ENCODE assay signal across 8 cellular contexts in the genomic region with DNA sequence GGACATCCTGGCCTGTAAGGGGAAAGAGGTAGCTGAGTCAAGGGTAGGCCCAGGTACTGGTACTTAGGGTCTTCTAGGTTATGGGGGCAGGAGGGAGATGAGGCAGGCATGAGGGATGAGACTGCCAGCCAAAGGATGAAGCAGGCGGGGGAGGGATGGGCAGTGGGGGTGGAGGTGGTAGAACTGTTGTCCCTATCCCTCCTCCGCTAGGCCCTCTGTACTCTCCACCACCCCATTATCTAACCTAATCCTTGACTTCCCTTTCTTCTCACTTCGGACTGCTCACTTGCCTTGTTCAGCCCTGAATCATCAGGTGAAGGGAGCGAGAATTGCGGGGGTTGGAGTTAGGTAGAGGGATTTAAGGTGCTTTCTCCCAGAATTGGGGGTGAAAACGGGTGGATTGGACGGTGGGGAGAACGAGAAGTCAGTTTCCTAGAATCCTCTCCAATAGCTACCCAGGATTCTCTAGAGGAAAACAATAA. TPM values are rescaled to one million over a fixed set of nuclear protein-coding genes. Genes with fewer than 3 reads are reported as not detected.
DNase-seq lines count a peak whose midpoint lies in the region; ATAC-seq and TF ChIP-seq lines count a peak whose summit lies in the region.

No MANE protein-coding gene starts in this region.

- TF ChIP-seq POLR2A in gastroesophageal sphincter (IDR thresholded peaks at IDR 0.05) (no peak), gastrocnemius medialis (IDR thresholded peaks at IDR 0.05) (no peak)

- H3K4me2 ChIP-seq in GM23338 = peak overlapping the region; percentile 81

- H3K9me3 Mint-ChIP-seq in GM23338 (no peaks in the 10 kb centered on the region), T-cell (no peaks in the 10 kb centered on the region)

- POLR2A ChIA-PET in T-cell (lab: Charles Lee) = interaction anchor here (0.5 to 1.8 kb wide), 7 partner anchors 27 to 1478 kb away, joined by 3 to 10 read pairs (median 4); a partner anchor contains a TSS

- H3K27ac ChIP-seq in GM23338 (ENCODE audit: low read depth) (peak overlapping the region; percentile 98), gastroesophageal sphincter (peak overlapping the region; percentile 92 to 97 (median 95)), gastrocnemius medialis (peak overlapping the region; percentile 76 to 95 (median 92))

- H3K36me3 Mint-ChIP-seq in GM23338 (ENCODE audit: low read depth) (no peaks in the 10 kb centered on the region), T-cell (peaks cover 3% of the 10 kb centered on the region)

- no peaks in the 10 kb centered on the region for H3K36me3 ChIP-seq in GM23338 (ENCODE audit: insufficient read depth)
- H3K36me3 ChIP-seq in gastroesophageal sphincter = peaks cover 0 to 5% of the 10 kb centered on the region in 2 donors
- H3K36me3 ChIP-seq in gastrocnemius medialis = peaks cover 0 to 3% of the 10 kb centered on the region in 2 donors

- no peaks in the 10 kb centered on the region for H3K27me3 ChIP-seq in GM23338 (ENCODE audit: insufficient read depth)
- H3K27me3 ChIP-seq in gastroesophageal sphincter = no peaks in the 10 kb centered on the region
- H3K27me3 ChIP-seq in gastrocnemius medialis = no peaks in the 10 kb centered on the region

- H3K4me3 Mint-ChIP-seq in GM23338 (peak overlapping the region; percentile 91), T-cell (peak overlapping the region; percentile 85 to 97 (median 92))

- H3K9me3 ChIP-seq in gastroesophageal sphincter (no peaks in the 10 kb centered on the region), gastrocnemius medialis (no peaks in the 10 kb centered on the region)

- H3K4me1 Mint-ChIP-seq in GM23338 (peaks cover 28% of the 10 kb centered on the region), T-cell (peaks cover 37 to 47% (median 42%) of the 10 kb centered on the region in 3 donors)

- no peak overlapping the region for H2AFZ ChIP-seq in GM23338

- H3F3A ChIP-seq in GM23338 (replicated peaks; ENCODE audit: low read depth) = peaks cover 11% of the 10 kb centered on the region; the same call in 1 of the 2 replicates

- intact Hi-C loops in gastrocnemius medialis (cut with DNase I; ENCODE audit: low total_unique reads) = loop anchor here (5.0 kb wide), 1 partner anchor 134 kb away; a partner anchor contains a TSS

- H3K4me1 ChIP-seq in GM23338 (ENCODE audit: insufficient read depth) (peaks cover 22% of the 10 kb centered on the region), gastroesophageal sphincter (peaks cover 0 to 14% (median 5%) of the 10 kb centered on the region in 3 donors), gastrocnemius medialis (peaks cover 9 to 14% of the 10 kb centered on the region in 2 donors)

- H4K20me1 ChIP-seq in GM23338 (replicated peaks; ENCODE audit: insufficient read depth) = no peaks in the 10 kb centered on the region

- CTCF ChIA-PET in T-cell (lab: Charles Lee) = interaction anchor here (0.6 to 2.5 kb wide), 7 partner anchors 17 to 181 kb away, joined by 3 to 19 read pairs (median 4); a partner anchor contains a TSS

- H3K4me3 ChIP-seq in GM23338 = peak overlapping the region; percentile 58
- peak overlapping the region; percentile 72 to 85 for H3K4me3 ChIP-seq in gastroesophageal sphincter
- H3K4me3 ChIP-seq in gastrocnemius medialis = peak overlapping the region; percentile 53 to 81 (median 78)

- WGBS in gastroesophageal sphincter (ENCODE audit: low coverage in 1 of 2), 2 donors = 12 to 40% methylated on average over 1 to 7 of the region's 8 CpGs

- in situ Hi-C loops in gastrocnemius medialis (cut with MboI; ENCODE audit: low sequenced_read_pairs in 4 of 4) = no loop called here

- TF ChIP-seq CTCF in GM23338 (conservative IDR thresholded peaks at IDR 0.05; ENCODE audit: low read depth in 2 of 2) (no peak), gastroesophageal sphincter (IDR thresholded peaks at IDR 0.05) (no peak), gastrocnemius medialis (IDR thresholded peaks at IDR 0.05 in 4 of 5, conservative IDR thresholded peaks at IDR 0.05 in 1 of 5) (no peak)

- ATAC-seq in GM23338 (peak; percentile 29), T-cell (replicated peaks in 1 of 4) (peak in 2 of 4 experiments; percentile 2 to 7), gastroesophageal sphincter (peak; percentile 1), gastrocnemius medialis (peak in 1 of 2 donors; percentile 13), GM21786 (IDR thresholded peaks at IDR 0.05; ENCODE audit: unreplicated experiment) (no peak), GM21619 (IDR thresholded peaks at IDR 0.05; ENCODE audit: unreplicated experiment) (no peak), HG03432 (IDR thresholded peaks at IDR 0.05; ENCODE audit: unreplicated experiment) (no peak)

- peaks cover 8% of the 10 kb centered on the region for H3K9me2 ChIP-seq in GM23338 (ENCODE audit: insufficient read depth)

- peaks cover 5% of the 10 kb centered on the region; the same call in 1 of the 2 replicates for H3K79me2 ChIP-seq in GM23338 (replicated peaks; ENCODE audit: insufficient read depth)

- no peak for TF ChIP-seq EP300 in gastroesophageal sphincter (IDR thresholded peaks at IDR 0.05)

- H3K27ac Mint-ChIP-seq in GM23338 (peak overlapping the region; percentile 99), T-cell (peak overlapping the region; percentile 100)

- no peak for DNase-seq in GM23338 (ENCODE audit: low spot score)
- DNase-seq in T-cell = peak in 5 of 34 experiments; percentile 1 to 15 (median 8)
- DNase-seq in gastrocnemius medialis = no peak
- no peak for DNase-seq in stimulated activated CD4-positive, alpha-beta T cell treated with anti-CD3 and anti-CD28 coated beads, Interleukin-4, amount 100 ng/mL, for 1 hour

- H3K27me3 Mint-ChIP-seq in GM23338 (ENCODE audit: insufficient read depth, low read depth, poor library complexity) = peaks cover 11% of the 10 kb centered on the region
- H3K27me3 Mint-ChIP-seq in T-cell = no peaks in the 10 kb centered on the region

TF ChIP-seq in GM23338, 12 proteins besides CTCF, POLR2A, EP300 and RAD21:
- TF ChIP-seq STAT1 (IDR thresholded peaks at IDR 0.05; ENCODE audit: unreplicated experiment) (no peak), NANOG (IDR thresholded peaks at IDR 0.05; ENCODE audit: borderline replicate concordance) (no peak), EZH2phosphoT487 (IDR thresholded peaks at IDR 0.05; ENCODE audit: unreplicated experiment) (no peak), JUNB (IDR thresholded peaks at IDR 0.05; ENCODE audit: unreplicated experiment) (no peak), POLR2AphosphoS5 (IDR thresholded peaks at IDR 0.05; ENCODE audit: low read depth) (no peak), ZNF331 (CRISPR knock-in tag; IDR thresholded peaks at IDR 0.05; ENCODE audit: low read depth) (no peak)

RNA-seq across cellular contexts. Expression of a gene that starts 0.6 kb away (rescaled TPM):
- 27.2 and 35.7 TPM in 2 replicates for total RNA-seq in GM23338 (2014; rRNA removed; shearing (Covaris generic))
- 9.1 and 11.5 TPM in 2 replicates for polyA plus RNA-seq in GM23338 (2016; fragmentation: Nextera tagmentation; extraction: Ambion mirVana)
- total RNA-seq in T-cell (100 to 1,000 TPM; 126 to 187 (median 164) TPM), gastroesophageal sphincter (10 to 100 TPM; 12.6 to 73.6 (median 30.3) TPM), gastrocnemius medialis (10 to 100 TPM in 2 of 4 donors, 1 to 10 TPM in 2; 7.8 to 33.0 (median 11.6) TPM)

RNA-seq across cellular contexts. Expression of a gene that starts 5.4 kb away (rescaled TPM):
- total RNA-seq in GM23338 (2014; rRNA removed; shearing (Covaris generic)) = 2.5 and 3.2 TPM in 2 replicates
- 8.0 and 9.3 TPM in 2 replicates for polyA plus RNA-seq in GM23338 (2016; fragmentation: Nextera tagmentation; extraction: Ambion mirVana)
- total RNA-seq in T-cell = 10 to 100 TPM; 16.3 to 29.9 (median 27.6) TPM
- not detected for total RNA-seq in gastroesophageal sphincter
- not detected for total RNA-seq in gastrocnemius medialis

RNA-seq across cellular contexts. Expression of a gene that starts 17.4 kb away (rescaled TPM):
- total RNA-seq in GM23338 (2014; rRNA removed; shearing (Covaris generic)) = 107 and 119 TPM in 2 replicates
- polyA plus RNA-seq in GM23338 (2016; fragmentation: Nextera tagmentation; extraction: Ambion mirVana) = 316 and 317 TPM in 2 replicates
- total RNA-seq in T-cell (10 to 100 TPM; 52.9 to 92.8 (median 90.8) TPM), gastroesophageal sphincter (10 to 100 TPM; 55.7 to 82.0 (median 65.2) TPM), gastrocnemius medialis (10 to 100 TPM; 21.7 to 59.1 (median 28.4) TPM)

RNA-seq across cellular contexts. Expression of a gene that starts 26.7 kb away (rescaled TPM):
- total RNA-seq in GM23338 (2014; rRNA removed; shearing (Covaris generic)) = 60.6 and 67.9 TPM in 2 replicates
- polyA plus RNA-seq in GM23338 (2016; fragmentation: Nextera tagmentation; extraction: Ambion mirVana) = 15.6 and 16.7 TPM in 2 replicates
- total RNA-seq in T-cell = 100 to 1,000 TPM; 117 to 187 (median 162) TPM
- total RNA-seq in gastroesophageal sphincter = 10 to 100 TPM; 55.4 to 94.6 (median 82.7) TPM
- total RNA-seq in gastrocnemius medialis = 10 to 100 TPM; 21.0 to 33.2 (median 27.4) TPM

RNA-seq across cellular contexts. Expression of a gene that starts 29.4 kb away (rescaled TPM):
- total RNA-seq in GM23338 (2014; rRNA removed; shearing (Covaris generic)) = not detected in 2 replicates
- polyA plus RNA-seq in GM23338 (2016; fragmentation: Nextera tagmentation; extraction: Ambion mirVana) = not detected in 2 replicates
- total RNA-seq in T-cell (not detected), gastroesophageal sphincter (not detected), gastrocnemius medialis (under 1 TPM in 1 of 4 donors, not detected in 3; 0.27 TPM)

Comparison
In these comparisons a context has a peak if more than half of its experiments do, and no peak if none do; other contexts are left out.
1. ATAC-seq: peak in GM23338 (single experiment) and gastroesophageal sphincter (single experiment); none in GM21786 (single experiment), GM21619 (single experiment) and HG03432 (single experiment).
2. Peak in every context shown above with its lines, with median percentiles within 50 percentile points of each other: H3K27ac ChIP-seq and H3K4me3 ChIP-seq.